ENCODE assay signal across 8 cellular contexts in the genomic region with DNA sequence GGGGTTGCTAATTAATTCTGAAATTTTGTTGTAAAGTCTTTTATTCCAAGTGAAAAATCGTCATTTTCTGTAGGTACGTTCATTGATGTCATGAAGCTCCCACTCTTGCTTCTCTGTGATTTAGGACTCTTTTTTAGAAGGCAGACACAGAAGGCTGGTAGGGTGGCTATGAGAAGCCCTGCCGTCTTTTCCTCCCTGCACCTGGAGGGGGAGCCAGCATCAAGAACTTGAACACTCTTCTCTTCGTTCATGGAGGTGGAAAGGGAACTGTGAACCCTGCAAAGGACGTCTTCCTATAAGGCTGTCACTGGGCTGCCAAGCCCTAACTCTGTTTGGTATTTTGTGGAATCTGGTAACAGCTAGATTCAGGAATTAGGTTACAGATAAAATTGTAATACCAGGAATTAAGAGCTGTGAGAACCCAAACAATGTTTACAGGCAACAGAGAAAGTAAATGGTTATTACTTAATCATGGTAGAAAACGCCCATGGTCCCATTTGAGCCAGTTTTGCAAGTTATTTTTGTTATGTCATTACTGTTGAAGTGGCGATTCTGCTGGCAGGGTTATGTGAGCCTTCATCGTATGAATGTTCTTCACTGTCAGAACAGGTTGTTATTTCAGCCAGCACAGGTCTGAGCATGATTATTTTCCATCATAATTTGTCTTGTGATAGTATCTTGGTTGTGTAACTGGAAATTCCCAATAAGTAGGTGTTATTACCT.
DNase-seq lines count a peak whose midpoint lies in the region; ATAC-seq and FAIRE-seq lines count a peak whose summit lies in the region.

No MANE protein-coding gene starts in this region.

- peak; percentile 33 for FAIRE-seq in G401.6 (lab: Jason Lieb, UNC)

- no peak overlapping the region for H3K27ac Mint-ChIP-seq in activated naive CD4-positive, alpha-beta T cell treated with anti-CD3 and anti-CD28 coated beads, Interleukin-2, amount 50 U/mL, for 72 hours
- no peak overlapping the region for H3K27ac Mint-ChIP-seq in stimulated activated memory B cell treated with anti-CD40 and anti-IgM and Interleukin-4, amounts not matched to agents 10 μg/mL and 1 μg/mL and 100 μg/mL, for 72 hours

- peaks cover 8% of the 10 kb centered on the region for H3K27me3 Mint-ChIP-seq in stimulated activated memory B cell treated with anti-CD40 and anti-IgM and Interleukin-4, amounts not matched to agents 10 μg/mL and 1 μg/mL and 100 μg/mL, for 72 hours

- no peak overlapping the region for H3K4me3 Mint-ChIP-seq in stimulated activated memory B cell treated with anti-CD40 and anti-IgM and Interleukin-4, amounts not matched to agents 10 μg/mL and 1 μg/mL and 100 μg/mL, for 72 hours

- no peaks in the 10 kb centered on the region for H3K9me3 Mint-ChIP-seq in activated naive CD4-positive, alpha-beta T cell treated with anti-CD3 and anti-CD28 coated beads, Interleukin-2, amount 50 U/mL, for 72 hours
- no peaks in the 10 kb centered on the region for H3K9me3 Mint-ChIP-seq in stimulated activated memory B cell treated with anti-CD40 and anti-IgM and Interleukin-4, amounts not matched to agents 10 μg/mL and 1 μg/mL and 100 μg/mL, for 72 hours

- no peaks in the 10 kb centered on the region for H3K4me1 Mint-ChIP-seq in stimulated activated memory B cell treated with anti-CD40 and anti-IgM and Interleukin-4, amounts not matched to agents 10 μg/mL and 1 μg/mL and 100 μg/mL, for 72 hours

- no peaks in the 10 kb centered on the region for H3K36me3 Mint-ChIP-seq in activated naive CD4-positive, alpha-beta T cell treated with anti-CD3 and anti-CD28 coated beads, Interleukin-2, amount 50 U/mL, for 72 hours
- no peaks in the 10 kb centered on the region for H3K36me3 Mint-ChIP-seq in stimulated activated memory B cell treated with anti-CD40 and anti-IgM and Interleukin-4, amounts not matched to agents 10 μg/mL and 1 μg/mL and 100 μg/mL, for 72 hours

- ATAC-seq in GM19455 (IDR thresholded peaks at IDR 0.05; ENCODE audit: unreplicated experiment) (peak; percentile 99), HG03342 (IDR thresholded peaks at IDR 0.05; ENCODE audit: unreplicated experiment) (peak; percentile 96)
- peak; percentile 55 to 82 for ATAC-seq in activated naive CD4-positive, alpha-beta T cell treated with anti-CD3 and anti-CD28 coated beads, Interleukin-2, amount 50 U/mL, for 72 hours
- peak; percentile 63 for ATAC-seq in stimulated activated memory B cell treated with anti-CD40 and anti-IgM and Interleukin-4, amounts not matched to agents 10 μg/mL and 1 μg/mL and 100 μg/mL, for 72 hours

- DNase-seq in NCI-H526 (lab: John Stamatoyannopoulos, UW) (peak; percentile 57 to 76), iPS-NIHi7 (ENCODE audit: extremely low spot score) (peak; percentile 78)
- DNase-seq in activated naive CD4-positive, alpha-beta T cell treated with anti-CD3 and anti-CD28 coated beads, Interleukin-2, amount 50 U/mL, for 72 hours (ENCODE audit: low spot score in 2 of 2): peak in 1 of 2 donors; percentile 23
- no peak for DNase-seq in effector CD4-positive, alpha-beta T cell
